Comparison of ENCODE assay signal across 13 cellular contexts in genomic region chr7:40311307-40311706, GRCh38.
A peak's percentile ranks its signal among the peaks of the same experiment; 100 is the strongest.
DNase-seq lines count a peak whose midpoint lies in the region; ATAC-seq lines count a peak whose summit lies in the region.
"Had no signal": no experiment of that assay in that cellular context is flagged by ENCODE, and none has a peak within 500 bp of the region (broad histone marks: within the 10 kb centered on the region; RNA-seq: fewer than 3 reads in every experiment).

No MANE protein-coding gene starts in this region.

- DNase-seq in NOMO-1 (lab: John Stamatoyannopoulos, UW; ENCODE audit: unreplicated experiment in 2 of 2), result no peak
- DNase-seq in SHP77 (lab: John Stamatoyannopoulos, UW), result no peak
- DNase-seq in stimulated activated naive CD4-positive, alpha-beta T cell (lab: John Stamatoyannopoulos, UW), result no peak
- no peak for DNase-seq in DMS53 (lab: John Stamatoyannopoulos, UW)
- DNase-seq: activated naive CD4-positive, alpha-beta T cell treated with anti-CD3 and anti-CD28 coated beads, Interleukin-2, amount 10 ng/mL, durations not matched to agents 7 days and 5 days; CD8-positive, alpha-beta T cell; IMR-90; NCI-H2171 treated with DMSO at 0.1 percent for 48 hours had no signal

- ATAC-seq in GM18511 (IDR thresholded peaks at IDR 0.05; ENCODE audit: unreplicated experiment), result peak; percentile 99
- ATAC-seq in GM19395 (IDR thresholded peaks at IDR 0.05; ENCODE audit: unreplicated experiment), result peak; percentile 100
- ATAC-seq in HG02763 (IDR thresholded peaks at IDR 0.05; ENCODE audit: unreplicated experiment), result peak; percentile 100
- ATAC-seq in HG03457 (IDR thresholded peaks at IDR 0.05; ENCODE audit: unreplicated experiment), result peak; percentile 100
- ATAC-seq: CD8-positive, alpha-beta T cell; WTC11 had no signal
